Comparison of ENCODE assay signal across 1 cellular context in genomic region chr17:38751803-38752118, GRCh38.
TF ChIP-seq lines count a peak whose summit lies in the region.

No MANE protein-coding gene starts in this region.

TF ChIP-seq in K562, 482 proteins besides CTCF, POLR2A, EP300 and RAD21 (continued from another document and continues in another):
- TF ChIP-seq ZNF407 (IDR thresholded peaks at IDR 0.05; ENCODE audit: low read depth) (peak; percentile 69), BCOR (IDR thresholded peaks at IDR 0.05) (peak; percentile 25; the same call in 1 of the 2 replicates), SREBF2 (CRISPR knock-in tag; IDR thresholded peaks at IDR 0.05) (peak; percentile 84; the same call in 1 of the 2 replicates), CREM (IDR thresholded peaks at IDR 0.05; ENCODE audit: low read depth) (peak; percentile 77), MXI1 (IDR thresholded peaks at IDR 0.05; ENCODE audit: low read depth, low read length) (0 out of 2 replicates have a peak, but pooled peaks have one; percentile 5), NBN (IDR thresholded peaks at IDR 0.05; ENCODE audit: low read depth) (0 out of 2 replicates have a peak, but pooled peaks have one; percentile 23), SRSF1 (IDR thresholded peaks at IDR 0.05; ENCODE audit: low read depth, low read length) (no peak), HDAC8 (tag; IDR thresholded peaks at IDR 0.05) (no peak), THRAP3 (IDR thresholded peaks at IDR 0.05; ENCODE audit: borderline replicate concordance) (no peak), ZNF212 (CRISPR knock-in tag; IDR thresholded peaks at IDR 0.05) (no peak), POLR2H (tag; IDR thresholded peaks at IDR 0.05; ENCODE audit: low read depth) (peak; percentile 99), RB1 (IDR thresholded peaks at IDR 0.05; ENCODE audit: low read depth) (peak; percentile 95), ARID3A (IDR thresholded peaks at IDR 0.05; ENCODE audit: borderline replicate concordance, low read depth, low read length) (0 out of 2 replicates have a peak, but pooled peaks have one; percentile 12), ZNF740 (CRISPR knock-in tag; IDR thresholded peaks at IDR 0.05) (0 out of 2 replicates have a peak, but pooled peaks have one; percentile 34), ZNF740 (tag; IDR thresholded peaks at IDR 0.05) (no peak; a peak in 1 of 4 replicates), CXXC5 (CRISPR knock-in tag; IDR thresholded peaks at IDR 0.05) (peak; percentile 88), CHD2 (IDR thresholded peaks at IDR 0.05; ENCODE audit: low read depth, low read length) (peak; percentile 31; the same call in 1 of the 2 replicates), HDGF (IDR thresholded peaks at IDR 0.05) (no peak), ARNT (IDR thresholded peaks at IDR 0.05) (peak in 1 of 2 experiments; percentile 88; a peak in 2 of 4 replicates), PRMT5 (CRISPR knock-in tag; IDR thresholded peaks at IDR 0.05) (no peak), KDM4B (IDR thresholded peaks at IDR 0.05; ENCODE audit: borderline replicate concordance in 2 of 2, low read depth in 1 of 2) (no peak), FOXO4 (CRISPR knock-in tag; IDR thresholded peaks at IDR 0.05) (no peak), YY1 (IDR thresholded peaks at IDR 0.05; ENCODE audit: borderline replicate concordance in 1 of 3, control insufficient read depth in 1 of 3, extremely low read depth in 1 of 3, insufficient read depth in 3 of 3, insufficient read length in 1 of 3, insufficient replicate concordance in 2 of 3, low read depth in 1 of 3, low read length in 2 of 3) (peak; percentile 15 to 80 (median 65)), TSHZ1 (CRISPR knock-in tag; IDR thresholded peaks at IDR 0.05) (no peak)
- TF ChIP-seq, protein P1, sequence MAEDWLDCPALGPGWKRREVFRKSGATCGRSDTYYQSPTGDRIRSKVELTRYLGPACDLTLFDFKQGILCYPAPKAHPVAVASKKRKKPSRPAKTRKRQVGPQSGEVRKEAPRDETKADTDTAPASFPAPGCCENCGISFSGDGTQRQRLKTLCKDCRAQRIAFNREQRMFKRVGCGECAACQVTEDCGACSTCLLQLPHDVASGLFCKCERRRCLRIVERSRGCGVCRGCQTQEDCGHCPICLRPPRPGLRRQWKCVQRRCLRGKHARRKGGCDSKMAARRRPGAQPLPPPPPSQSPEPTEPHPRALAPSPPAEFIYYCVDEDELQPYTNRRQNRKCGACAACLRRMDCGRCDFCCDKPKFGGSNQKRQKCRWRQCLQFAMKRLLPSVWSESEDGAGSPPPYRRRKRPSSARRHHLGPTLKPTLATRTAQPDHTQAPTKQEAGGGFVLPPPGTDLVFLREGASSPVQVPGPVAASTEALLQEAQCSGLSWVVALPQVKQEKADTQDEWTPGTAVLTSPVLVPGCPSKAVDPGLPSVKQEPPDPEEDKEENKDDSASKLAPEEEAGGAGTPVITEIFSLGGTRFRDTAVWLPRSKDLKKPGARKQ (CRISPR knock-in tag; IDR thresholded peaks at IDR 0.05) = no peak
- TF ChIP-seq, protein P2, sequence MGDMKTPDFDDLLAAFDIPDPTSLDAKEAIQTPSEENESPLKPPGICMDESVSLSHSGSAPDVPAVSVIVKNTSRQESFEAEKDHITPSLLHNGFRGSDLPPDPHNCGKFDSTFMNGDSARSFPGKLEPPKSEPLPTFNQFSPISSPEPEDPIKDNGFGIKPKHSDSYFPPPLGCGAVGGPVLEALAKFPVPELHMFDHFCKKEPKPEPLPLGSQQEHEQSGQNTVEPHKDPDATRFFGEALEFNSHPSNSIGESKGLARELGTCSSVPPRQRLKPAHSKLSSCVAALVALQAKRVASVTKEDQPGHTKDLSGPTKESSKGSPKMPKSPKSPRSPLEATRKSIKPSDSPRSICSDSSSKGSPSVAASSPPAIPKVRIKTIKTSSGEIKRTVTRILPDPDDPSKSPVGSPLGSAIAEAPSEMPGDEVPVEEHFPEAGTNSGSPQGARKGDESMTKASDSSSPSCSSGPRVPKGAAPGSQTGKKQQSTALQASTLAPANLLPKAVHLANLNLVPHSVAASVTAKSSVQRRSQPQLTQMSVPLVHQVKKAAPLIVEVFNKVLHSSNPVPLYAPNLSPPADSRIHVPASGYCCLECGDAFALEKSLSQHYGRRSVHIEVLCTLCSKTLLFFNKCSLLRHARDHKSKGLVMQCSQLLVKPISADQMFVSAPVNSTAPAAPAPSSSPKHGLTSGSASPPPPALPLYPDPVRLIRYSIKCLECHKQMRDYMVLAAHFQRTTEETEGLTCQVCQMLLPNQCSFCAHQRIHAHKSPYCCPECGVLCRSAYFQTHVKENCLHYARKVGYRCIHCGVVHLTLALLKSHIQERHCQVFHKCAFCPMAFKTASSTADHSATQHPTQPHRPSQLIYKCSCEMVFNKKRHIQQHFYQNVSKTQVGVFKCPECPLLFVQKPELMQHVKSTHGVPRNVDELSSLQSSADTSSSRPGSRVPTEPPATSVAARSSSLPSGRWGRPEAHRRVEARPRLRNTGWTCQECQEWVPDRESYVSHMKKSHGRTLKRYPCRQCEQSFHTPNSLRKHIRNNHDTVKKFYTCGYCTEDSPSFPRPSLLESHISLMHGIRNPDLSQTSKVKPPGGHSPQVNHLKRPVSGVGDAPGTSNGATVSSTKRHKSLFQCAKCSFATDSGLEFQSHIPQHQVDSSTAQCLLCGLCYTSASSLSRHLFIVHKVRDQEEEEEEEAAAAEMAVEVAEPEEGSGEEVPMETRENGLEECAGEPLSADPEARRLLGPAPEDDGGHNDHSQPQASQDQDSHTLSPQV (IDR thresholded peaks at IDR 0.05) = peak; percentile 76; the same call in 1 of the 2 replicates
- TF ChIP-seq, protein P3, sequence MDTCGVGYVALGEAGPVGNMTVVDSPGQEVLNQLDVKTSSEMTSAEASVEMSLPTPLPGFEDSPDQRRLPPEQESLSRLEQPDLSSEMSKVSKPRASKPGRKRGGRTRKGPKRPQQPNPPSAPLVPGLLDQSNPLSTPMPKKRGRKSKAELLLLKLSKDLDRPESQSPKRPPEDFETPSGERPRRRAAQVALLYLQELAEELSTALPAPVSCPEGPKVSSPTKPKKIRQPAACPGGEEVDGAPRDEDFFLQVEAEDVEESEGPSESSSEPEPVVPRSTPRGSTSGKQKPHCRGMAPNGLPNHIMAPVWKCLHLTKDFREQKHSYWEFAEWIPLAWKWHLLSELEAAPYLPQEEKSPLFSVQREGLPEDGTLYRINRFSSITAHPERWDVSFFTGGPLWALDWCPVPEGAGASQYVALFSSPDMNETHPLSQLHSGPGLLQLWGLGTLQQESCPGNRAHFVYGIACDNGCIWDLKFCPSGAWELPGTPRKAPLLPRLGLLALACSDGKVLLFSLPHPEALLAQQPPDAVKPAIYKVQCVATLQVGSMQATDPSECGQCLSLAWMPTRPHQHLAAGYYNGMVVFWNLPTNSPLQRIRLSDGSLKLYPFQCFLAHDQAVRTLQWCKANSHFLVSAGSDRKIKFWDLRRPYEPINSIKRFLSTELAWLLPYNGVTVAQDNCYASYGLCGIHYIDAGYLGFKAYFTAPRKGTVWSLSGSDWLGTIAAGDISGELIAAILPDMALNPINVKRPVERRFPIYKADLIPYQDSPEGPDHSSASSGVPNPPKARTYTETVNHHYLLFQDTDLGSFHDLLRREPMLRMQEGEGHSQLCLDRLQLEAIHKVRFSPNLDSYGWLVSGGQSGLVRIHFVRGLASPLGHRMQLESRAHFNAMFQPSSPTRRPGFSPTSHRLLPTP (IDR thresholded peaks at IDR 0.05; ENCODE audit: borderline replicate concordance, extremely low read depth, insufficient read length) = peak; percentile 86
